8 cellular contexts compared by ENCODE assay signal in genomic region chr20:17569616-17570346, GRCh38. TPM values are rescaled to one million over a fixed set of nuclear protein-coding genes. Genes with fewer than 3 reads are reported as not detected.
DNase-seq lines count a peak whose midpoint lies in the region; ATAC-seq, FAIRE-seq and TF ChIP-seq lines count a peak whose summit lies in the region.

Gene DSTN, plus strand, starts transcription at chr20:17570075. Its CDS starts 134 bp downstream, at chr20:17570209.

- H3F3A ChIP-seq in OCI-LY1 (ENCODE audit: insufficient read depth, low read length): no peaks in the 10 kb centered on the region; the same call in 1 of the 2 replicates

- POLR2A ChIA-PET in endothelial cell of umbilical vein (lab: Charles Lee): interaction anchor here (0.7 to 2.0 kb wide), 9 partner anchors 10 to 40 kb away, joined by 3 to 22 read pairs (median 5); partner anchors contain the start of gene BFSP1

- intact Hi-C loops in endothelial cell of umbilical vein (cut with micrococcal nuclease): loop anchor here (1.0 to 2.0 kb wide), 8 partner anchors 11 to 402 kb away; partner anchors contain the start of genes BFSP1 and RRBP1

- H3K79me2 ChIP-seq in OCI-LY1 (ENCODE audit: insufficient read depth, low read length): peaks cover 7% of the 10 kb centered on the region; the same call in 1 of the 2 replicates
- peaks cover 47% of the 10 kb centered on the region for H3K79me2 ChIP-seq in endothelial cell of umbilical vein (ENCODE audit: control insufficient read depth, insufficient read depth, low read length)

- TF ChIP-seq CTCF in OCI-LY1 (IDR thresholded peaks at IDR 0.05; ENCODE audit: low read length) (no peak), endothelial cell of umbilical vein (IDR thresholded peaks at IDR 0.05; ENCODE audit: extremely low read depth in 1 of 2, insufficient read depth in 1 of 2, low read depth in 1 of 2, low read length in 2 of 2) (no peak)

- dilution Hi-C loops in endothelial cell of umbilical vein (cut with MboI; ENCODE audit: extremely low pct_ligation_motif_present, low sequenced_read_pairs): no loop called here

- H3K9me1 ChIP-seq in endothelial cell of umbilical vein (replicated peaks; ENCODE audit: control insufficient read depth, extremely low read depth, insufficient read depth, low read length): no peaks in the 10 kb centered on the region

- FAIRE-seq in endothelial cell of umbilical vein (lab: Jason Lieb, UNC): peak; percentile 88

- H3K9ac ChIP-seq in HUES6 (ENCODE audit: low read length) (peak within 1 kb of the TSS; percentile 90), OCI-LY1 (ENCODE audit: low read length) (peak within 1 kb of the TSS; percentile 81), endothelial cell of umbilical vein (replicated peaks; ENCODE audit: extremely low read depth, insufficient read depth, low read length) (peak within 1 kb of the TSS; percentile 90)

- TF ChIP-seq POLR2A in endothelial cell of umbilical vein (IDR thresholded peaks at IDR 0.05; ENCODE audit: low read depth, low read length): peak; percentile 87

- no peaks in the 10 kb centered on the region; the same call in 1 of the 2 replicates for H4K20me1 ChIP-seq in OCI-LY1 (ENCODE audit: insufficient read depth, low read length)
- no peaks in the 10 kb centered on the region for H4K20me1 ChIP-seq in endothelial cell of umbilical vein (replicated peaks; ENCODE audit: control insufficient read depth, extremely low read depth, insufficient read depth, low read length)

- CTCF ChIA-PET in endothelial cell of umbilical vein (lab: Charles Lee): interaction anchor here (0.6 to 3.1 kb wide), 17 partner anchors 9 to 113 kb away, joined by 3 to 42 read pairs (median 8); partner anchors contain the start of genes BFSP1 and RRBP1

- H3K9me2 ChIP-seq in OCI-LY1 (ENCODE audit: low read depth, low read length): no peaks in the 10 kb centered on the region

- 0 out of 2 replicates have a peak within 1 kb of the TSS, but pooled peaks have one; percentile 8 for H2AFZ ChIP-seq in OCI-LY1 (ENCODE audit: low read length)
- H2AFZ ChIP-seq in endothelial cell of umbilical vein (ENCODE audit: low read depth, low read length): peak within 1 kb of the TSS; percentile 41

- DNase-seq in DMS 273 (lab: John Stamatoyannopoulos, UW; ENCODE audit: unreplicated experiment) (peak; percentile 97), activated T-cell treated with anti-CD3 and anti-CD28 coated beads for 1 hour (ENCODE audit: low read depth) (peak; percentile 76), endothelial cell of umbilical vein (ENCODE audit: low read depth, low spot score) (peak; percentile 95), midbrain (lab: John Stamatoyannopoulos, UW) (peak; percentile 92)
- peak; percentile 77 for DNase-seq in stimulated activated CD8-positive, alpha-beta memory T cell treated with anti-CD3 and anti-CD28 coated beads, Interleukin-2, amount 100 ng/mL, for 1 hour (ENCODE audit: low read depth in 2 of 2)

- peaks cover 39% of the 10 kb centered on the region for H3K4me1 ChIP-seq in HUES6 (ENCODE audit: control insufficient read depth, insufficient read depth, low read length)
- H3K4me1 ChIP-seq in OCI-LY1 (ENCODE audit: insufficient read depth, low read length, severe bottlenecking): peaks cover 30% of the 10 kb centered on the region
- H3K4me1 ChIP-seq in endothelial cell of umbilical vein (ENCODE audit: control insufficient read depth, extremely low read depth, insufficient read depth, low read length): peaks cover 23% of the 10 kb centered on the region

- BruUV-seq in endothelial cell of umbilical vein (replicated peaks; lab: Mats Ljungman, UMichigan): no TSS peak

- H3K27ac ChIP-seq in HUES6 (ENCODE audit: low read depth, low read length) (peak within 1 kb of the TSS; percentile 94), OCI-LY1 (ENCODE audit: low read depth, low read length, poor library complexity, severe bottlenecking) (peak within 1 kb of the TSS; percentile 66), endothelial cell of umbilical vein (ENCODE audit: insufficient read depth, low read depth, low read length) (peak within 1 kb of the TSS; percentile 91)

- peak; percentile 91 for ATAC-seq in GM21447 (IDR thresholded peaks at IDR 0.05; ENCODE audit: unreplicated experiment)

- H3K36me3 ChIP-seq in HUES6 (ENCODE audit: control insufficient read depth, insufficient read depth, low read length) (no peaks in the 10 kb centered on the region), OCI-LY1 (ENCODE audit: insufficient read depth, low read length) (no peaks in the 10 kb centered on the region), endothelial cell of umbilical vein (ENCODE audit: control insufficient read depth in 2 of 2, extremely low read depth in 1 of 2, insufficient read depth in 2 of 2, low read length in 2 of 2) (no peaks in the 10 kb centered on the region)

- H3K4me2 ChIP-seq in OCI-LY1 (ENCODE audit: low read length) (peak within 1 kb of the TSS; percentile 98), endothelial cell of umbilical vein (ENCODE audit: insufficient read depth, low read length) (peak within 1 kb of the TSS; percentile 94)

- H3K9me3 ChIP-seq in HUES6 (ENCODE audit: control insufficient read depth, insufficient read depth, low read depth, low read length): peaks cover 4% of the 10 kb centered on the region; the same call in 1 of the 2 replicates
- H3K9me3 ChIP-seq in OCI-LY1 (ENCODE audit: low read length): no peaks in the 10 kb centered on the region
- no peaks in the 10 kb centered on the region for H3K9me3 ChIP-seq in endothelial cell of umbilical vein (replicated peaks; ENCODE audit: control insufficient read depth, insufficient read depth, low read length)

- H3K27me3 ChIP-seq in HUES6 (ENCODE audit: control insufficient read depth, insufficient read depth, low read length): no peaks in the 10 kb centered on the region
- H3K27me3 ChIP-seq in OCI-LY1 (ENCODE audit: insufficient read depth, low read length): no peaks in the 10 kb centered on the region
- H3K27me3 ChIP-seq in endothelial cell of umbilical vein (ENCODE audit: control insufficient read depth in 2 of 2, insufficient read depth in 2 of 2, low read length in 2 of 2): no peaks in the 10 kb centered on the region

- peak within 1 kb of the TSS; percentile 78 for H3K4me3 ChIP-seq in HUES6 (ENCODE audit: low read depth, low read length)
- H3K4me3 ChIP-seq in OCI-LY1 (ENCODE audit: low read depth, low read length, poor library complexity, severe bottlenecking): peak within 1 kb of the TSS; percentile 88
- H3K4me3 ChIP-seq in endothelial cell of umbilical vein (replicated peaks in 1 of 3; ENCODE audit: insufficient read depth in 1 of 3, low read depth in 1 of 3, low read length in 3 of 3): peak within 1 kb of the TSS; percentile 84 to 92 (median 88)

TF ChIP-seq in endothelial cell of umbilical vein, 7 proteins besides CTCF, POLR2A, EP300 and RAD21:
- TF ChIP-seq EZH2 (IDR thresholded peaks at IDR 0.05; ENCODE audit: borderline replicate concordance, low read depth, low read length, severe bottlenecking) (no peak), MYC (IDR thresholded peaks at IDR 0.05; ENCODE audit: low read depth, low read length) (no peak), POLR2AphosphoS5 (IDR thresholded peaks at IDR 0.05; ENCODE audit: insufficient read depth, low read depth, low read length) (peak; percentile 87)

RNA-seq across cellular contexts. Expression of gene DSTN, which starts in this region (rescaled TPM):
- total RNA-seq in endothelial cell of umbilical vein: 300 and 307 TPM in 2 replicates
- 46.8 and 66.1 TPM in 2 replicates for polyA plus RNA-seq in endothelial cell of umbilical vein
- 172 and 181 TPM in 2 replicates for polyA plus RNA-seq in endothelial cell of umbilical vein (2011; cell fraction: cytosol; rRNA removed)
- polyA plus RNA-seq in endothelial cell of umbilical vein (2011; cell fraction: nucleus; rRNA removed): 71.7 and 84.7 TPM in 2 replicates
- 369 and 386 TPM in 2 replicates for polyA plus RNA-seq in endothelial cell of umbilical vein (2012)
- 13.6 and 16.7 TPM in 2 replicates for polyA minus RNA-seq in endothelial cell of umbilical vein
- polyA minus RNA-seq in endothelial cell of umbilical vein (2011; cell fraction: cytosol; rRNA and poly(A)+ RNA removed): 32.0 TPM
- 18.4 and 19.8 TPM in 2 replicates for polyA minus RNA-seq in endothelial cell of umbilical vein (2011; cell fraction: nucleus; rRNA and poly(A)+ RNA removed)

Comparison
In these comparisons a context has a peak if more than half of its experiments do, and no peak if none do; other contexts are left out.
1. Peak in every context shown above with its lines: DNase-seq, ATAC-seq, H3K4me3 ChIP-seq and H3K27ac ChIP-seq.